Comparison of ENCODE assay signal across 1 cellular context in genomic region chr14:55411426-55412389, GRCh38.
TF ChIP-seq lines count a peak whose summit lies in the region.

A gene with protein sequence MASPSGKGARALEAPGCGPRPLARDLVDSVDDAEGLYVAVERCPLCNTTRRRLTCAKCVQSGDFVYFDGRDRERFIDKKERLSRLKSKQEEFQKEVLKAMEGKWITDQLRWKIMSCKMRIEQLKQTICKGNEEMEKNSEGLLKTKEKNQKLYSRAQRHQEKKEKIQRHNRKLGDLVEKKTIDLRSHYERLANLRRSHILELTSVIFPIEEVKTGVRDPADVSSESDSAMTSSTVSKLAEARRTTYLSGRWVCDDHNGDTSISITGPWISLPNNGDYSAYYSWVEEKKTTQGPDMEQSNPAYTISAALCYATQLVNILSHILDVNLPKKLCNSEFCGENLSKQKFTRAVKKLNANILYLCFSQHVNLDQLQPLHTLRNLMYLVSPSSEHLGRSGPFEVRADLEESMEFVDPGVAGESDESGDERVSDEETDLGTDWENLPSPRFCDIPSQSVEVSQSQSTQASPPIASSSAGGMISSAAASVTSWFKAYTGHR (minus strand): TSS chr14:55411830. CDS start chr14:55411822, 8 bp downstream.

TF ChIP-seq in K562, 482 proteins besides CTCF, POLR2A, EP300 and RAD21 (continued from another document and continues in another):
- TF ChIP-seq, protein P1, sequence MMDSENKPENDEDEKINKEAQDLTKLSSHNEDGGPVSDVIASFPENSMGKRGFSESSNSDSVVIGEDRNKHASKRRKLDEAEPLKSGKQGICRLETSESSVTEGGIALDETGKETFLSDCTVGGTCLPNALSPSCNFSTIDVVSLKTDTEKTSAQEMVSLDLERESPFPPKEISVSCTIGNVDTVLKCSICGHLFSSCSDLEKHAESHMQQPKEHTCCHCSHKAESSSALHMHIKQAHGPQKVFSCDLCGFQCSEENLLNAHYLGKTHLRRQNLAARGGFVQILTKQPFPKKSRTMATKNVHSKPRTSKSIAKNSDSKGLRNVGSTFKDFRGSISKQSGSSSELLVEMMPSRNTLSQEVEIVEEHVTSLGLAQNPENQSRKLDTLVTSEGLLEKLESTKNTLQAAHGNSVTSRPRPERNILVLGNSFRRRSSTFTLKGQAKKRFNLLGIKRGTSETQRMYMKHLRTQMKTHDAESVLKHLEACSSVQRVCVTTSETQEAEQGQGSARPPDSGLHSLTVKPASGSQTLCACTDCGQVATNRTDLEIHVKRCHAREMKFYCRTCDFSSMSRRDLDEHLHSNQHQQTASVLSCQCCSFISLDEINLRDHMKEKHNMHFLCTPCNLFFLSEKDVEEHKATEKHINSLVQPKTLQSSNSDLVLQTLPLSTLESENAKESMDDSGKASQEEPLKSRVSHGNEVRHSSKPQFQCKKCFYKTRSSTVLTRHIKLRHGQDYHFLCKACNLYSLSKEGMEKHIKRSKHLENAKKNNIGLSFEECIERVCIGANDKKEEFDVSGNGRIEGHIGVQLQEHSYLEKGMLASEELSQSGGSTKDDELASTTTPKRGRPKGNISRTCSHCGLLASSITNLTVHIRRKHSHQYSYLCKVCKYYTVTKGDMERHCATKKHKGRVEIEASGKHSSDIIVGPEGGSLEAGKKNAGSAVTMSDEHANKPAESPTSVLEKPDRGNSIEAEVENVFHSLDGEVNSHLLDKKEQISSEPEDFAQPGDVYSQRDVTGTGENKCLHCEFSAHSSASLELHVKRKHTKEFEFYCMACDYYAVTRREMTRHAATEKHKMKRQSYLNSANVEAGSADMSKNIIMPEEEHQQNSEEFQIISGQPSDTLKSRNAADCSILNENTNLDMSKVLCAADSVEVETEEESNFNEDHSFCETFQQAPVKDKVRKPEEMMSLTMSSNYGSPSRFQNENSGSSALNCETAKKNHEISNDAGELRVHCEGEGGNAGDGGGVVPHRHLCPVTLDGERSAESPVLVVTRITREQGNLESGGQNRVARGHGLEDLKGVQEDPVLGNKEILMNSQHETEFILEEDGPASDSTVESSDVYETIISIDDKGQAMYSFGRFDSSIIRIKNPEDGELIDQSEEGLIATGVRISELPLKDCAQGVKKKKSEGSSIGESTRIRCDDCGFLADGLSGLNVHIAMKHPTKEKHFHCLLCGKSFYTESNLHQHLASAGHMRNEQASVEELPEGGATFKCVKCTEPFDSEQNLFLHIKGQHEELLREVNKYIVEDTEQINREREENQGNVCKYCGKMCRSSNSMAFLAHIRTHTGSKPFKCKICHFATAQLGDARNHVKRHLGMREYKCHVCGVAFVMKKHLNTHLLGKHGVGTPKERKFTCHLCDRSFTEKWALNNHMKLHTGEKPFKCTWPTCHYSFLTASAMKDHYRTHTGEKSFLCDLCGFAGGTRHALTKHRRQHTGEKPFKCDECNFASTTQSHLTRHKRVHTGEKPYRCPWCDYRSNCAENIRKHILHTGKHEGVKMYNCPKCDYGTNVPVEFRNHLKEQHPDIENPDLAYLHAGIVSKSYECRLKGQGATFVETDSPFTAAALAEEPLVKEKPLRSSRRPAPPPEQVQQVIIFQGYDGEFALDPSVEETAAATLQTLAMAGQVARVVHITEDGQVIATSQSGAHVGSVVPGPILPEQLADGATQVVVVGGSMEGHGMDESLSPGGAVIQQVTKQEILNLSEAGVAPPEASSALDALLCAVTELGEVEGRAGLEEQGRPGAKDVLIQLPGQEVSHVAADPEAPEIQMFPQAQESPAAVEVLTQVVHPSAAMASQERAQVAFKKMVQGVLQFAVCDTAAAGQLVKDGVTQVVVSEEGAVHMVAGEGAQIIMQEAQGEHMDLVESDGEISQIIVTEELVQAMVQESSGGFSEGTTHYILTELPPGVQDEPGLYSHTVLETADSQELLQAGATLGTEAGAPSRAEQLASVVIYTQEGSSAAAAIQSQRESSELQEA (IDR thresholded peaks at IDR 0.05; ENCODE audit: low read depth), result peak; percentile 86
- TF ChIP-seq TCF7L2 (IDR thresholded peaks at IDR 0.05; ENCODE audit: low read depth, low read length) (no peak), BRF1 (IDR thresholded peaks at IDR 0.05; ENCODE audit: borderline replicate concordance, extremely low read depth, insufficient read length) (no peak), RBM15 (IDR thresholded peaks at IDR 0.05; ENCODE audit: insufficient read depth, low read length) (no peak), RAD51 (IDR thresholded peaks at IDR 0.05; ENCODE audit: borderline replicate concordance, low read depth) (peak; percentile 89), BRD9 (IDR thresholded peaks at IDR 0.05; ENCODE audit: low read depth, partially characterized antibody) (no peak), HINFP (tag; conservative IDR thresholded peaks at IDR 0.05; ENCODE audit: low read depth) (no peak), RBM22 (IDR thresholded peaks at IDR 0.05; ENCODE audit: low read depth, low read length, poor library complexity, severe bottlenecking) (peak; percentile 35), ZNF551 (CRISPR knock-in tag; IDR thresholded peaks at IDR 0.05) (no peak), PTBP1 (IDR thresholded peaks at IDR 0.05; ENCODE audit: low read depth, low read length) (no peak), FOS (IDR thresholded peaks at IDR 0.05; ENCODE audit: extremely low read depth, insufficient read length) (no peak), SP2 (IDR thresholded peaks at IDR 0.05; ENCODE audit: extremely low read depth, low read depth, low read length, poor library complexity, severe bottlenecking) (no peak), NCOR1 (IDR thresholded peaks at IDR 0.05) (no peak), ZNF511 (CRISPR knock-in tag; IDR thresholded peaks at IDR 0.05) (no peak), NFE2 (IDR thresholded peaks at IDR 0.05; ENCODE audit: low read depth) (no peak), ZKSCAN1 (IDR thresholded peaks at IDR 0.05; ENCODE audit: low read depth, low read length) (no peak), CCNT2 (IDR thresholded peaks at IDR 0.05; ENCODE audit: borderline replicate concordance, extremely low read depth, insufficient read length, low read depth, low read length) (no peak), DNMT1 (IDR thresholded peaks at IDR 0.05) (no peak), E2F5 (CRISPR knock-in tag; IDR thresholded peaks at IDR 0.05) (no peak), SRSF7 (optimal IDR thresholded peaks at IDR 0.05; ENCODE audit: low read depth, low read length) (no peak), FOSL1 (tag; conservative IDR thresholded peaks at IDR 0.05) (0 out of 2 replicates have a peak, but pooled peaks have one; percentile 37), OTX1 (CRISPR knock-in tag; IDR thresholded peaks at IDR 0.05) (no peak), ZNF445 (CRISPR knock-in tag; IDR thresholded peaks at IDR 0.05; ENCODE audit: low read depth) (no peak), ZNF639 (CRISPR knock-in tag; conservative IDR thresholded peaks at IDR 0.05 in 1 of 2, IDR thresholded peaks at IDR 0.05 in 1 of 2) (peak in 1 of 2 experiments; percentile 56; a peak in 1 of 4 replicates), SMARCE1 (IDR thresholded peaks at IDR 0.05) (no peak), ZNF780A (CRISPR knock-in tag; IDR thresholded peaks at IDR 0.05) (no peak), ZNF668 (CRISPR knock-in tag; IDR thresholded peaks at IDR 0.05) (no peak)
- TF ChIP-seq, protein P2, sequence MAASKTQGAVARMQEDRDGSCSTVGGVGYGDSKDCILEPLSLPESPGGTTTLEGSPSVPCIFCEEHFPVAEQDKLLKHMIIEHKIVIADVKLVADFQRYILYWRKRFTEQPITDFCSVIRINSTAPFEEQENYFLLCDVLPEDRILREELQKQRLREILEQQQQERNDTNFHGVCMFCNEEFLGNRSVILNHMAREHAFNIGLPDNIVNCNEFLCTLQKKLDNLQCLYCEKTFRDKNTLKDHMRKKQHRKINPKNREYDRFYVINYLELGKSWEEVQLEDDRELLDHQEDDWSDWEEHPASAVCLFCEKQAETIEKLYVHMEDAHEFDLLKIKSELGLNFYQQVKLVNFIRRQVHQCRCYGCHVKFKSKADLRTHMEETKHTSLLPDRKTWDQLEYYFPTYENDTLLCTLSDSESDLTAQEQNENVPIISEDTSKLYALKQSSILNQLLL (CRISPR knock-in tag; IDR thresholded peaks at IDR 0.05; ENCODE audit: borderline replicate concordance), result no peak
- TF ChIP-seq, protein P3, sequence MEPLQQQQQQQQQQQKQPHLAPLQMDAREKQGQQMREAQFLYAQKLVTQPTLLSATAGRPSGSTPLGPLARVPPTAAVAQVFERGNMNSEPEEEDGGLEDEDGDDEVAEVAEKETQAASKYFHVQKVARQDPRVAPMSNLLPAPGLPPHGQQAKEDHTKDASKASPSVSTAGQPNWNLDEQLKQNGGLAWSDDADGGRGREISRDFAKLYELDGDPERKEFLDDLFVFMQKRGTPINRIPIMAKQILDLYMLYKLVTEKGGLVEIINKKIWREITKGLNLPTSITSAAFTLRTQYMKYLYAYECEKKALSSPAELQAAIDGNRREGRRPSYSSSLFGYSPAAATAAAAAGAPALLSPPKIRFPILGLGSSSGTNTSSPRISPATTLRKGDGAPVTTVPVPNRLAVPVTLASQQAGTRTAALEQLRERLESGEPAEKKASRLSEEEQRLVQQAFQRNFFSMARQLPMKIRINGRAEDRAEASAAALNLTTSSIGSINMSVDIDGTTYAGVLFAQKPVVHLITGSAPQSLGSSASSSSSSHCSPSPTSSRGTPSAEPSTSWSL (CRISPR knock-in tag; IDR thresholded peaks at IDR 0.05; ENCODE audit: borderline replicate concordance), result no peak
- TF ChIP-seq, protein P4, sequence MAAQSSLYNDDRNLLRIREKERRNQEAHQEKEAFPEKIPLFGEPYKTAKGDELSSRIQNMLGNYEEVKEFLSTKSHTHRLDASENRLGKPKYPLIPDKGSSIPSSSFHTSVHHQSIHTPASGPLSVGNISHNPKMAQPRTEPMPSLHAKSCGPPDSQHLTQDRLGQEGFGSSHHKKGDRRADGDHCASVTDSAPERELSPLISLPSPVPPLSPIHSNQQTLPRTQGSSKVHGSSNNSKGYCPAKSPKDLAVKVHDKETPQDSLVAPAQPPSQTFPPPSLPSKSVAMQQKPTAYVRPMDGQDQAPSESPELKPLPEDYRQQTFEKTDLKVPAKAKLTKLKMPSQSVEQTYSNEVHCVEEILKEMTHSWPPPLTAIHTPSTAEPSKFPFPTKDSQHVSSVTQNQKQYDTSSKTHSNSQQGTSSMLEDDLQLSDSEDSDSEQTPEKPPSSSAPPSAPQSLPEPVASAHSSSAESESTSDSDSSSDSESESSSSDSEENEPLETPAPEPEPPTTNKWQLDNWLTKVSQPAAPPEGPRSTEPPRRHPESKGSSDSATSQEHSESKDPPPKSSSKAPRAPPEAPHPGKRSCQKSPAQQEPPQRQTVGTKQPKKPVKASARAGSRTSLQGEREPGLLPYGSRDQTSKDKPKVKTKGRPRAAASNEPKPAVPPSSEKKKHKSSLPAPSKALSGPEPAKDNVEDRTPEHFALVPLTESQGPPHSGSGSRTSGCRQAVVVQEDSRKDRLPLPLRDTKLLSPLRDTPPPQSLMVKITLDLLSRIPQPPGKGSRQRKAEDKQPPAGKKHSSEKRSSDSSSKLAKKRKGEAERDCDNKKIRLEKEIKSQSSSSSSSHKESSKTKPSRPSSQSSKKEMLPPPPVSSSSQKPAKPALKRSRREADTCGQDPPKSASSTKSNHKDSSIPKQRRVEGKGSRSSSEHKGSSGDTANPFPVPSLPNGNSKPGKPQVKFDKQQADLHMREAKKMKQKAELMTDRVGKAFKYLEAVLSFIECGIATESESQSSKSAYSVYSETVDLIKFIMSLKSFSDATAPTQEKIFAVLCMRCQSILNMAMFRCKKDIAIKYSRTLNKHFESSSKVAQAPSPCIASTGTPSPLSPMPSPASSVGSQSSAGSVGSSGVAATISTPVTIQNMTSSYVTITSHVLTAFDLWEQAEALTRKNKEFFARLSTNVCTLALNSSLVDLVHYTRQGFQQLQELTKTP (IDR thresholded peaks at IDR 0.05; ENCODE audit: low read depth in 1 of 2, partially characterized antibody in 2 of 2), result peak in 1 of 2 experiments; percentile 88
- TF ChIP-seq, protein P5, sequence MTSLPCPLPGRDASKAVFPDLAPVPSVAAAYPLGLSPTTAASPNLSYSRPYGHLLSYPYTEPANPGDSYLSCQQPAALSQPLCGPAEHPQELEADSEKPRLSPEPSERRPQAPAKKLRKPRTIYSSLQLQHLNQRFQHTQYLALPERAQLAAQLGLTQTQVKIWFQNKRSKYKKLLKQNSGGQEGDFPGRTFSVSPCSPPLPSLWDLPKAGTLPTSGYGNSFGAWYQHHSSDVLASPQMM (CRISPR knock-in tag; IDR thresholded peaks at IDR 0.05), result no peak
- TF ChIP-seq, protein P6, sequence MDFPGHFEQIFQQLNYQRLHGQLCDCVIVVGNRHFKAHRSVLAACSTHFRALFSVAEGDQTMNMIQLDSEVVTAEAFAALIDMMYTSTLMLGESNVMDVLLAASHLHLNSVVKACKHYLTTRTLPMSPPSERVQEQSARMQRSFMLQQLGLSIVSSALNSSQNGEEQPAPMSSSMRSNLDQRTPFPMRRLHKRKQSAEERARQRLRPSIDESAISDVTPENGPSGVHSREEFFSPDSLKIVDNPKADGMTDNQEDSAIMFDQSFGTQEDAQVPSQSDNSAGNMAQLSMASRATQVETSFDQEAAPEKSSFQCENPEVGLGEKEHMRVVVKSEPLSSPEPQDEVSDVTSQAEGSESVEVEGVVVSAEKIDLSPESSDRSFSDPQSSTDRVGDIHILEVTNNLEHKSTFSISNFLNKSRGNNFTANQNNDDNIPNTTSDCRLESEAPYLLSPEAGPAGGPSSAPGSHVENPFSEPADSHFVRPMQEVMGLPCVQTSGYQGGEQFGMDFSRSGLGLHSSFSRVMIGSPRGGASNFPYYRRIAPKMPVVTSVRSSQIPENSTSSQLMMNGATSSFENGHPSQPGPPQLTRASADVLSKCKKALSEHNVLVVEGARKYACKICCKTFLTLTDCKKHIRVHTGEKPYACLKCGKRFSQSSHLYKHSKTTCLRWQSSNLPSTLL (IDR thresholded peaks at IDR 0.05), result no peak
